ENCODE assay signal across 8 cellular contexts in genomic region chr9:113220467-113221002, GRCh38. TPM values are rescaled to one million over a fixed set of nuclear protein-coding genes. Genes with fewer than 3 reads are reported as not detected.
A peak's percentile ranks its signal among the peaks of the same experiment; 100 is the strongest.
DNase-seq lines count a peak whose midpoint lies in the region; ATAC-seq and TF ChIP-seq lines count a peak whose summit lies in the region.

No MANE protein-coding gene starts in this region.

- TF ChIP-seq CTCF in GM12864 (IDR thresholded peaks at IDR 0.05; ENCODE audit: low read depth, low read length, missing control alignments) (no peak), NB4 (IDR thresholded peaks at IDR 0.05; ENCODE audit: low read depth, low read length) (no peak), natural killer cell (IDR thresholded peaks at IDR 0.05) (no peak)

- peak overlapping the region; percentile 95 for H3K4me3 Mint-ChIP-seq in dendritic cell treated with granulocyte-macrophage colony-stimulating factor and Interleukin-4, amounts not matched to agents 40 ng/mL and 50 ng/mL, for 4 days
- H3K4me3 Mint-ChIP-seq in natural killer cell, result peak overlapping the region; percentile 97

- DNase-seq in GM12864 (ENCODE audit: low read depth), result no peak
- DNase-seq in NB4 (ENCODE audit: low read depth), result no peak
- DNase-seq in natural killer cell, result peak; percentile 22
- DNase-seq in DMS 273 treated with DMSO at 0.1 percent for 48 hours (lab: John Stamatoyannopoulos, UW), result no peak
- DNase-seq in NCI-H2196 treated with DMSO at 0.1 percent for 48 hours (lab: John Stamatoyannopoulos, UW; ENCODE audit: unreplicated experiment), result no peak
- no peak for DNase-seq in superior temporal gyrus (ENCODE audit: extremely low spot score)

- peak overlapping the region; percentile 95 for H3K27ac Mint-ChIP-seq in dendritic cell treated with granulocyte-macrophage colony-stimulating factor and Interleukin-4, amounts not matched to agents 40 ng/mL and 50 ng/mL, for 4 days
- peak overlapping the region; percentile 82 to 92 for H3K27ac Mint-ChIP-seq in natural killer cell

- intact Hi-C loops in dendritic cell treated with granulocyte-macrophage colony-stimulating factor and Interleukin-4, amounts not matched to agents 40 ng/mL and 50 ng/mL, for 4 days (cut with micrococcal nuclease), result loop anchor here (1.0 to 5.0 kb wide), 3 partner anchors 33 to 66 kb away; partner anchors contain the start of genes CDC26 and PRPF4
- intact Hi-C loops in natural killer cell (cut with micrococcal nuclease), result loop anchor here (1.0 to 5.0 kb wide), 4 partner anchors 55 to 297 kb away; partner anchors contain the start of genes C9orf43, CDC26, POLE3 and PRPF4

- no peak for TF ChIP-seq POLR2A in NB4 (IDR thresholded peaks at IDR 0.05; ENCODE audit: extremely low read depth, insufficient read length)

- peaks cover 33% of the 10 kb centered on the region for H3K4me1 Mint-ChIP-seq in dendritic cell treated with granulocyte-macrophage colony-stimulating factor and Interleukin-4, amounts not matched to agents 40 ng/mL and 50 ng/mL, for 4 days (ENCODE audit: low read depth)
- H3K4me1 Mint-ChIP-seq in natural killer cell, result peaks cover 44 to 52% of the 10 kb centered on the region in 2 donors

- H3K4me3 ChIP-seq in GM12864 (ENCODE audit: low read depth, low read length), result peak overlapping the region; percentile 93
- H3K4me3 ChIP-seq in NB4 (ENCODE audit: low read depth, low read length), result peak overlapping the region; percentile 85

- no peaks in the 10 kb centered on the region for H3K27me3 Mint-ChIP-seq in dendritic cell treated with granulocyte-macrophage colony-stimulating factor and Interleukin-4, amounts not matched to agents 40 ng/mL and 50 ng/mL, for 4 days
- H3K27me3 Mint-ChIP-seq in natural killer cell (ENCODE audit: low read depth in 2 of 2), result no peaks in the 10 kb centered on the region

- no peaks in the 10 kb centered on the region for H3K9me3 Mint-ChIP-seq in dendritic cell treated with granulocyte-macrophage colony-stimulating factor and Interleukin-4, amounts not matched to agents 40 ng/mL and 50 ng/mL, for 4 days
- H3K9me3 Mint-ChIP-seq in natural killer cell, result no peaks in the 10 kb centered on the region

- H3K36me3 Mint-ChIP-seq in dendritic cell treated with granulocyte-macrophage colony-stimulating factor and Interleukin-4, amounts not matched to agents 40 ng/mL and 50 ng/mL, for 4 days (ENCODE audit: low read depth), result peaks cover 51% of the 10 kb centered on the region
- H3K36me3 Mint-ChIP-seq in natural killer cell, result no peaks in the 10 kb centered on the region

- ATAC-seq in natural killer cell, result peak; percentile 31 to 58 (median 53)
- no peak for ATAC-seq in GM18873 (IDR thresholded peaks at IDR 0.05; ENCODE audit: low FRiP score, unreplicated experiment)

RNA-seq across cellular contexts. Expression of gene FKBP15, which starts 0.5 kb away (rescaled TPM):
- total RNA-seq in natural killer cell, result 10 to 100 TPM; 35.0 to 37.9 (median 35.9) TPM

RNA-seq across cellular contexts. Expression of gene SLC31A1, which starts 0.8 kb away (rescaled TPM):
- 10 to 100 TPM in 2 of 3 donors, 1 to 10 TPM in 1; 7.9 to 27.8 (median 11.8) TPM for total RNA-seq in natural killer cell

RNA-seq across cellular contexts. Expression of gene CDC26, which starts 54.8 kb away (rescaled TPM):
- 10 to 100 TPM; 16.8 to 24.8 (median 21.5) TPM for total RNA-seq in natural killer cell

RNA-seq across cellular contexts. Expression of gene PRPF4, which starts 54.9 kb away (rescaled TPM):
- 10 to 100 TPM; 16.9 to 23.2 (median 21.1) TPM for total RNA-seq in natural killer cell
